20 cellular contexts compared by ENCODE assay signal in genomic region chr11:134373591-134374052, GRCh38. TPM values are rescaled to one million over a fixed set of nuclear protein-coding genes. Genes with fewer than 3 reads are reported as not detected.
DNase-seq lines count a peak whose midpoint lies in the region; ATAC-seq and TF ChIP-seq lines count a peak whose summit lies in the region.
"Had no signal": no experiment of that assay in that cellular context is flagged by ENCODE, and none has a peak within 500 bp of the region (broad histone marks: within the 10 kb centered on the region; RNA-seq: fewer than 3 reads in every experiment).

No MANE protein-coding gene starts in this region.

- ATAC-seq in RWPE2 (ENCODE audit: low read depth) (no peak), lower lobe of right lung (no peak), GM19455 (IDR thresholded peaks at IDR 0.05; ENCODE audit: unreplicated experiment) (no peak), GM21390 (IDR thresholded peaks at IDR 0.05; ENCODE audit: unreplicated experiment) (no peak)
- ATAC-seq: CD8-positive, alpha-beta T cell; GM12878; HepG2 had no signal

- H3K9me3 Mint-ChIP-seq in chondrocyte (ENCODE audit: low read depth) = no peaks in the 10 kb centered on the region
- no peaks in the 10 kb centered on the region for H3K9me3 Mint-ChIP-seq in activated CD4-positive, alpha-beta T cell treated with anti-CD3 and anti-CD28 coated beads, Interleukin-2, amount 10 ng/mL, durations not matched to agents 7 days and 5 days
- H3K9me3 Mint-ChIP-seq: CD8-positive, alpha-beta T cell; IgD-negative memory B cell had no signal

- H3K4me3 Mint-ChIP-seq in chondrocyte (ENCODE audit: unreplicated experiment) = no peak overlapping the region
- no peak overlapping the region for H3K4me3 Mint-ChIP-seq in activated CD4-positive, alpha-beta T cell treated with anti-CD3 and anti-CD28 coated beads, Interleukin-2, amount 10 ng/mL, durations not matched to agents 7 days and 5 days
- H3K4me3 Mint-ChIP-seq: B cell; CD8-positive, alpha-beta T cell; IgD-negative memory B cell had no signal

- POLR2A ChIA-PET in activated CD4-positive, alpha-beta T cell treated with anti-CD3 and anti-CD28 coated beads, Interleukin-2, amount 10 ng/mL, durations not matched to agents 7 days and 5 days (lab: Charles Lee) = no interaction called here

- H3K27ac ChIP-seq in RWPE2 (ENCODE audit: poor library complexity, severe bottlenecking) = no peak overlapping the region
- H3K27ac ChIP-seq in lower lobe of right lung = no peak overlapping the region
- no peak overlapping the region for H3K27ac ChIP-seq in spleen
- H3K27ac ChIP-seq: BLaER1 treated with 17β-estradiol and CSF1 and Interleukin-3, amounts not matched to agents 10 nM and 100 nM; GM23248 had no signal

- 82 to 90% (median 89%) methylated on average over 8 to 14 of the region's 14 CpGs for WGBS in spleen, 5 donors

- H3K4me1 Mint-ChIP-seq in chondrocyte (ENCODE audit: low read depth) = no peaks in the 10 kb centered on the region
- no peaks in the 10 kb centered on the region for H3K4me1 Mint-ChIP-seq in activated CD4-positive, alpha-beta T cell treated with anti-CD3 and anti-CD28 coated beads, Interleukin-2, amount 10 ng/mL, durations not matched to agents 7 days and 5 days
- H3K4me1 Mint-ChIP-seq: B cell, IgD-negative memory B cell had no signal

- peaks cover 13% of the 10 kb centered on the region for H3K27me3 Mint-ChIP-seq in chondrocyte (ENCODE audit: low read depth)
- H3K27me3 Mint-ChIP-seq in activated CD4-positive, alpha-beta T cell treated with anti-CD3 and anti-CD28 coated beads, Interleukin-2, amount 10 ng/mL, durations not matched to agents 7 days and 5 days = no peaks in the 10 kb centered on the region

- H3K27me3 ChIP-seq in RWPE2 (ENCODE audit: insufficient read depth, poor library complexity, severe bottlenecking) (no peaks in the 10 kb centered on the region), lower lobe of right lung (ENCODE audit: low read depth) (no peaks in the 10 kb centered on the region), spleen (replicated peaks in 1 of 7) (peaks cover 0 to 7% (median 0%) of the 10 kb centered on the region in 7 donors)

- H3K27ac Mint-ChIP-seq in chondrocyte (ENCODE audit: unreplicated experiment) = no peak overlapping the region
- H3K27ac Mint-ChIP-seq in activated CD4-positive, alpha-beta T cell treated with anti-CD3 and anti-CD28 coated beads, Interleukin-2, amount 10 ng/mL, durations not matched to agents 7 days and 5 days = no peak overlapping the region
- H3K27ac Mint-ChIP-seq: B cell; CD8-positive, alpha-beta T cell; IgD-negative memory B cell had no signal

- peak; percentile 34 for DNase-seq in RWPE2 (ENCODE audit: low spot score)
- DNase-seq in chondrocyte (ENCODE audit: low spot score) = peak; percentile 88
- peak; percentile 29 for DNase-seq in lower lobe of right lung
- peak; percentile 66 for DNase-seq in spleen
- no peak for DNase-seq in NCI-H1694 (lab: John Stamatoyannopoulos, UW)
- DNase-seq in activated CD4-positive, alpha-beta T cell treated with anti-CD3 and anti-CD28 coated beads, Interleukin-2, amount 10 ng/mL, durations not matched to agents 7 days and 5 days = no peak
- DNase-seq: Calu3; CD8-positive, alpha-beta T cell; DND-41; EL; GM23248 had no signal

- no peak for TF ChIP-seq CTCF in RWPE2 (IDR thresholded peaks at IDR 0.05; ENCODE audit: poor library complexity, severe bottlenecking)
- TF ChIP-seq CTCF in chondrocyte (IDR thresholded peaks at IDR 0.05) = no peak
- no peak for TF ChIP-seq CTCF in lower lobe of right lung (IDR thresholded peaks at IDR 0.05)
- no peak for TF ChIP-seq CTCF in spleen (IDR thresholded peaks at IDR 0.05 in 8 of 11, conservative IDR thresholded peaks at IDR 0.05 in 3 of 11)

- CTCF ChIA-PET in activated CD4-positive, alpha-beta T cell treated with anti-CD3 and anti-CD28 coated beads, Interleukin-2, amount 10 ng/mL, durations not matched to agents 7 days and 5 days (lab: Charles Lee) = interaction anchor here (1.3 to 1.6 kb wide), 3 partner anchors 14 to 105 kb away, joined by 3 to 4 read pairs (median 4); no protein-coding TSS in a partner anchor

- H3K36me3 ChIP-seq in RWPE2 (ENCODE audit: low read depth) (no peaks in the 10 kb centered on the region), lower lobe of right lung (no peaks in the 10 kb centered on the region), spleen (no peaks in the 10 kb centered on the region)
- H3K36me3 ChIP-seq: BLaER1 treated with 17β-estradiol and CSF1 and Interleukin-3, amounts not matched to agents 10 nM and 100 nM had no signal

- TF ChIP-seq POLR2A in spleen (IDR thresholded peaks at IDR 0.05) = no peak

- H3K4me1 ChIP-seq in RWPE2 (ENCODE audit: insufficient read depth, poor library complexity, severe bottlenecking) (no peaks in the 10 kb centered on the region), lower lobe of right lung (no peaks in the 10 kb centered on the region), spleen (no peaks in the 10 kb centered on the region)
- H3K4me1 ChIP-seq: HAP-1 had no signal

- H3K36me3 Mint-ChIP-seq in chondrocyte (ENCODE audit: low read depth) = no peaks in the 10 kb centered on the region
- no peaks in the 10 kb centered on the region for H3K36me3 Mint-ChIP-seq in activated CD4-positive, alpha-beta T cell treated with anti-CD3 and anti-CD28 coated beads, Interleukin-2, amount 10 ng/mL, durations not matched to agents 7 days and 5 days (ENCODE audit: low read depth)
- H3K36me3 Mint-ChIP-seq: CD8-positive, alpha-beta T cell; IgD-negative memory B cell had no signal

- intact Hi-C loops in lower lobe of right lung (cut with DNase I) (no loop called here), spleen (cut with DNase I; ENCODE audit: low total_unique reads) (no loop called here)

- H3K9me3 ChIP-seq in RWPE2 (ENCODE audit: severe bottlenecking) (no peaks in the 10 kb centered on the region), lower lobe of right lung (no peaks in the 10 kb centered on the region), spleen (no peaks in the 10 kb centered on the region)
- H3K9me3 ChIP-seq: BLaER1 treated with 17β-estradiol and CSF1 and Interleukin-3, amounts not matched to agents 10 nM and 100 nM; HAP-1 had no signal

- H3K4me3 ChIP-seq in RWPE2 (ENCODE audit: severe bottlenecking) = no peak overlapping the region
- H3K4me3 ChIP-seq in lower lobe of right lung = no peak overlapping the region
- no peak overlapping the region for H3K4me3 ChIP-seq in spleen
- H3K4me3 ChIP-seq: BLaER1 treated with 17β-estradiol and CSF1 and Interleukin-3, amounts not matched to agents 10 nM and 100 nM; GM12878; GM23248; HAP-1 had no signal

RNA-seq across cellular contexts. Expression of gene B3GAT1, which starts 38.4 kb away (rescaled TPM):
- total RNA-seq in chondrocyte (0.27 to 0.62 TPM (median 0.37 TPM) in 3 replicates), lower lobe of right lung (1.4 TPM), spleen (1 to 10 TPM in 6 of 7 donors, under 1 TPM in 1; 0.81 to 4.0 (median 1.7) TPM)
- 1 to 10 TPM in 1 of 3 donors, under 1 TPM in 2; 0.43 to 2.1 (median 0.96) TPM for polyA plus RNA-seq in spleen
- total RNA-seq in activated CD4-positive, alpha-beta T cell treated with anti-CD3 and anti-CD28 coated beads, Interleukin-2, amount 10 ng/mL, durations not matched to agents 7 days and 5 days = 1 to 10 TPM; 1.4 to 1.6 TPM
- total RNA-seq: B cell, G401, GM23248, HepG2 had no signal
- polyA plus RNA-seq: GM12878, GM23248, HepG2, IgD-negative memory B cell had no signal

RNA-seq across cellular contexts. Expression of gene GLB1L2, which starts 41.8 kb away (rescaled TPM):
- total RNA-seq in chondrocyte (0.34 to 0.74 TPM (median 0.35 TPM) in 3 replicates), lower lobe of right lung (5.1 TPM), spleen (1 to 10 TPM in 1 of 7 donors, under 1 TPM in 5, not detected in 1; 0.36 to 1.5 (median 0.65) TPM)
- under 1 TPM; 0.29 to 0.48 (median 0.46) TPM for polyA plus RNA-seq in spleen
- 1 to 10 TPM; 1.6 to 2.4 TPM for total RNA-seq in activated CD4-positive, alpha-beta T cell treated with anti-CD3 and anti-CD28 coated beads, Interleukin-2, amount 10 ng/mL, durations not matched to agents 7 days and 5 days
- total RNA-seq: GM23248 had no signal

Comparison
In these comparisons a context has a peak if more than half of its experiments do, and no peak if none do; other contexts are left out.
1. DNase-seq: peak in RWPE2 (single experiment), chondrocyte (single experiment), lower lobe of right lung (single experiment) and spleen (single experiment); none in NCI-H1694 (single experiment) and activated CD4-positive, alpha-beta T cell treated with anti-CD3 and anti-CD28 coated beads, Interleukin-2, amount 10 ng/mL, durations not matched to agents 7 days and 5 days (single experiment).